In the genomic region with DNA sequence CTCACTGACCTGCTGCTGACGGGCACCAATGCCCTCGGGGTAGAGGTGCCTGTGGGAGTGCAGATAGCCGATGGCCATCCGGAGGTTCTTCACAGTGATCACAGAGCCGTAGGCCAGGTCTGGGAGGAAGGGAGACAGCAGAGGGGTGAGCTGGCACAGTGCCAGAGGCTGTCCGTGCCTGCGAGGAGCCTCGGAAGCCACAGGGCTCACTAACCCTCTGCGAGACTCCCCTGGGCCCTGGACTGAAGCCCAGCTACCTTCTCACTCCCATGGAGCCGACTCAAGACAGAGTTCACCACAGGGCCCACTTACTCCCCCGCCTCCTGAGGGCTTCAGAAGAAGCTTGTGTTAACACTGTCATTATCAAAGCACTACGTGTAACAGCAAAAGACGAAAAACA, we compare ENCODE assay signal across 22 cellular contexts. TPM values are rescaled to one million over a fixed set of nuclear protein-coding genes. Genes with fewer than 3 reads are reported as not detected.
DNase-seq lines count a peak whose midpoint lies in the region; ATAC-seq and TF ChIP-seq lines count a peak whose summit lies in the region.
"Had no signal": no experiment of that assay in that cellular context is flagged by ENCODE, and none has a peak within 500 bp of the region (broad histone marks: within the 10 kb centered on the region; RNA-seq: fewer than 3 reads in every experiment).

No MANE protein-coding gene starts in this region.

- TF ChIP-seq CTCF in natural killer cell (IDR thresholded peaks at IDR 0.05), result no peak
- no peak for TF ChIP-seq CTCF in RWPE1 (conservative IDR thresholded peaks at IDR 0.05; ENCODE audit: low read depth)

- no peaks in the 10 kb centered on the region for H3K4me1 Mint-ChIP-seq in natural killer cell treated with Interleukin-12 subunit alpha and Interleukin-12 subunit beta and Interleukin-15 and Interleukin-18, amount 100 ng/mL, for 72 hours (ENCODE audit: low read depth in 2 of 2)
- no peaks in the 10 kb centered on the region for H3K4me1 Mint-ChIP-seq in natural killer cell
- H3K4me1 Mint-ChIP-seq in stimulated activated effector memory CD8-positive, alpha-beta T cell treated with anti-CD3 and anti-CD28 coated beads, Interleukin-12 subunit alpha, Interleukin-12 subunit beta, amount 100 ng/mL, for 72 hours, result no peaks in the 10 kb centered on the region
- no peaks in the 10 kb centered on the region for H3K4me1 Mint-ChIP-seq in activated CD8-positive, alpha-beta memory T cell treated with anti-CD3 and anti-CD28 coated beads, Interleukin-2, amount 10 ng/mL, durations not matched to agents 7 days and 5 days
- H3K4me1 Mint-ChIP-seq: CD4-positive, alpha-beta memory T cell had no signal

- ATAC-seq in natural killer cell treated with Interleukin-12 subunit alpha and Interleukin-12 subunit beta and Interleukin-15 and Interleukin-18, amount 100 ng/mL, for 72 hours, result peak; percentile 4 to 12
- ATAC-seq in natural killer cell, result no peak
- ATAC-seq in stimulated activated effector memory CD8-positive, alpha-beta T cell treated with anti-CD3 and anti-CD28 coated beads, Interleukin-12 subunit alpha, Interleukin-12 subunit beta, amount 100 ng/mL, for 72 hours, result no peak
- ATAC-seq in activated CD8-positive, alpha-beta memory T cell treated with anti-CD3 and anti-CD28 coated beads, Interleukin-2, amount 10 ng/mL, durations not matched to agents 7 days and 5 days, result no peak

- intact Hi-C loops in natural killer cell (cut with micrococcal nuclease), result no loop called here

- H3K27ac ChIP-seq in RWPE1, result no peak overlapping the region
- H3K27ac ChIP-seq: BLaER1 treated with 17β-estradiol and CSF1 and Interleukin-3, amounts not matched to agents 10 nM and 100 nM had no signal

- H3K36me3 Mint-ChIP-seq in natural killer cell treated with Interleukin-12 subunit alpha and Interleukin-12 subunit beta and Interleukin-15 and Interleukin-18, amount 100 ng/mL, for 72 hours, result no peaks in the 10 kb centered on the region
- H3K36me3 Mint-ChIP-seq in natural killer cell, result no peaks in the 10 kb centered on the region
- H3K36me3 Mint-ChIP-seq in stimulated activated effector memory CD8-positive, alpha-beta T cell treated with anti-CD3 and anti-CD28 coated beads, Interleukin-12 subunit alpha, Interleukin-12 subunit beta, amount 100 ng/mL, for 72 hours, result peaks cover 7% of the 10 kb centered on the region
- no peaks in the 10 kb centered on the region for H3K36me3 Mint-ChIP-seq in activated CD8-positive, alpha-beta memory T cell treated with anti-CD3 and anti-CD28 coated beads, Interleukin-2, amount 10 ng/mL, durations not matched to agents 7 days and 5 days

- H3K27ac Mint-ChIP-seq in natural killer cell treated with Interleukin-12 subunit alpha and Interleukin-12 subunit beta and Interleukin-15 and Interleukin-18, amount 100 ng/mL, for 72 hours, result no peak overlapping the region
- H3K27ac Mint-ChIP-seq in natural killer cell, result no peak overlapping the region
- H3K27ac Mint-ChIP-seq in stimulated activated effector memory CD8-positive, alpha-beta T cell treated with anti-CD3 and anti-CD28 coated beads, Interleukin-12 subunit alpha, Interleukin-12 subunit beta, amount 100 ng/mL, for 72 hours, result peak overlapping the region; percentile 70
- no peak overlapping the region for H3K27ac Mint-ChIP-seq in activated CD8-positive, alpha-beta memory T cell treated with anti-CD3 and anti-CD28 coated beads, Interleukin-2, amount 10 ng/mL, durations not matched to agents 7 days and 5 days
- H3K27ac Mint-ChIP-seq: CD4-positive, alpha-beta memory T cell; IgD-negative memory B cell had no signal

- H3K4me3 Mint-ChIP-seq in natural killer cell treated with Interleukin-12 subunit alpha and Interleukin-12 subunit beta and Interleukin-15 and Interleukin-18, amount 100 ng/mL, for 72 hours, result no peak overlapping the region
- H3K4me3 Mint-ChIP-seq in natural killer cell, result no peak overlapping the region
- H3K4me3 Mint-ChIP-seq in stimulated activated effector memory CD8-positive, alpha-beta T cell treated with anti-CD3 and anti-CD28 coated beads, Interleukin-12 subunit alpha, Interleukin-12 subunit beta, amount 100 ng/mL, for 72 hours, result no peak overlapping the region
- no peak overlapping the region for H3K4me3 Mint-ChIP-seq in activated CD8-positive, alpha-beta memory T cell treated with anti-CD3 and anti-CD28 coated beads, Interleukin-2, amount 10 ng/mL, durations not matched to agents 7 days and 5 days
- H3K4me3 Mint-ChIP-seq: CD4-positive, alpha-beta memory T cell; IgD-negative memory B cell had no signal

- H3K27me3 Mint-ChIP-seq in natural killer cell treated with Interleukin-12 subunit alpha and Interleukin-12 subunit beta and Interleukin-15 and Interleukin-18, amount 100 ng/mL, for 72 hours, result no peaks in the 10 kb centered on the region
- no peaks in the 10 kb centered on the region for H3K27me3 Mint-ChIP-seq in natural killer cell (ENCODE audit: low read depth in 2 of 2)
- H3K27me3 Mint-ChIP-seq in activated CD8-positive, alpha-beta memory T cell treated with anti-CD3 and anti-CD28 coated beads, Interleukin-2, amount 10 ng/mL, durations not matched to agents 7 days and 5 days, result no peaks in the 10 kb centered on the region
- H3K27me3 Mint-ChIP-seq: CD4-positive, alpha-beta memory T cell; IgD-negative memory B cell had no signal

- CTCF ChIA-PET in RWPE1 (lab: Yijun Ruan, JAX), result interaction anchor here (0.6 to 0.8 kb wide), 2 partner anchors 145 to 162 kb away, joined by 3 read pairs; no protein-coding TSS in a partner anchor
- CTCF ChIA-PET in activated CD8-positive, alpha-beta memory T cell treated with anti-CD3 and anti-CD28 coated beads, Interleukin-2, amount 10 ng/mL, durations not matched to agents 7 days and 5 days (lab: Charles Lee), result interaction anchor here (2.0 kb wide), 1 partner anchor 20 kb away, joined by 7 read pairs; no protein-coding TSS in a partner anchor

- DNase-seq in natural killer cell treated with Interleukin-12 subunit alpha and Interleukin-12 subunit beta and Interleukin-15 and Interleukin-18, amount 100 ng/mL, for 72 hours (ENCODE audit: low spot score), result no peak
- DNase-seq in natural killer cell, result no peak
- DNase-seq in kidney glomerular epithelial cell (lab: John Stamatoyannopoulos, UW), result peak; percentile 41
- no peak for DNase-seq in stimulated activated effector memory CD8-positive, alpha-beta T cell treated with anti-CD3 and anti-CD28 coated beads, Interleukin-12 subunit alpha, Interleukin-12 subunit beta, amount 100 ng/mL, for 72 hours (ENCODE audit: low spot score in 2 of 2)
- no peak for DNase-seq in stimulated activated naive CD4-positive, alpha-beta T cell (lab: John Stamatoyannopoulos, UW)
- DNase-seq in RWPE1 (ENCODE audit: low spot score), result no peak
- no peak for DNase-seq in activated CD8-positive, alpha-beta memory T cell treated with anti-CD3 and anti-CD28 coated beads, Interleukin-2, amount 10 ng/mL, durations not matched to agents 7 days and 5 days
- DNase-seq: CD4-positive, alpha-beta memory T cell; COR-L47; HCEC 1CT; Karpas-422; NCI-H1092; NCI-H1436; NCI-H187; NCI-H2081 treated with DMSO at 0.1 percent for 48 hours; NCI-H2171; NCI-H524; NCI-H748 treated with DMSO at 0.1 percent for 48 hours; RPMI8226; SHP77 had no signal

- no peaks in the 10 kb centered on the region for H3K9me3 Mint-ChIP-seq in natural killer cell treated with Interleukin-12 subunit alpha and Interleukin-12 subunit beta and Interleukin-15 and Interleukin-18, amount 100 ng/mL, for 72 hours
- no peaks in the 10 kb centered on the region for H3K9me3 Mint-ChIP-seq in natural killer cell
- H3K9me3 Mint-ChIP-seq in stimulated activated effector memory CD8-positive, alpha-beta T cell treated with anti-CD3 and anti-CD28 coated beads, Interleukin-12 subunit alpha, Interleukin-12 subunit beta, amount 100 ng/mL, for 72 hours, result no peaks in the 10 kb centered on the region
- H3K9me3 Mint-ChIP-seq in activated CD8-positive, alpha-beta memory T cell treated with anti-CD3 and anti-CD28 coated beads, Interleukin-2, amount 10 ng/mL, durations not matched to agents 7 days and 5 days (ENCODE audit: low read depth), result no peaks in the 10 kb centered on the region
- H3K9me3 Mint-ChIP-seq: CD4-positive, alpha-beta memory T cell; IgD-negative memory B cell had no signal

- POLR2A ChIA-PET in RWPE1 (lab: Yijun Ruan, JAX; ENCODE audit: low non-redundant PET), result no interaction called here

RNA-seq across cellular contexts. Expression of gene POMT2, which starts 24.5 kb away (rescaled TPM):
- total RNA-seq in natural killer cell treated with Interleukin-12 subunit alpha and Interleukin-12 subunit beta and Interleukin-15 and Interleukin-18, amount 100 ng/mL, for 72 hours, result 10 to 100 TPM; 16.1 to 33.1 TPM
- total RNA-seq in natural killer cell, result 10 to 100 TPM in 1 of 3 donors, 1 to 10 TPM in 2; 6.7 to 10.9 (median 8.6) TPM
- total RNA-seq in activated CD8-positive, alpha-beta memory T cell treated with anti-CD3 and anti-CD28 coated beads, Interleukin-2, amount 10 ng/mL, durations not matched to agents 7 days and 5 days, result 10 to 100 TPM; 14.3 to 16.2 TPM

RNA-seq across cellular contexts. Expression of gene GSTZ1, which starts 24.7 kb away (rescaled TPM):
- total RNA-seq in natural killer cell treated with Interleukin-12 subunit alpha and Interleukin-12 subunit beta and Interleukin-15 and Interleukin-18, amount 100 ng/mL, for 72 hours, result 10 to 100 TPM in 1 of 2 donors, 1 to 10 TPM in 1; 6.5 to 11.6 TPM
- total RNA-seq in natural killer cell, result 1 to 10 TPM; 3.0 to 5.6 (median 5.2) TPM
- 10 to 100 TPM; 16.0 to 16.3 TPM for total RNA-seq in activated CD8-positive, alpha-beta memory T cell treated with anti-CD3 and anti-CD28 coated beads, Interleukin-2, amount 10 ng/mL, durations not matched to agents 7 days and 5 days

RNA-seq across cellular contexts. Expression of gene NGB, which starts 25.1 kb away (rescaled TPM):
- total RNA-seq in natural killer cell treated with Interleukin-12 subunit alpha and Interleukin-12 subunit beta and Interleukin-15 and Interleukin-18, amount 100 ng/mL, for 72 hours, result not detected
- not detected for total RNA-seq in natural killer cell
- total RNA-seq in activated CD8-positive, alpha-beta memory T cell treated with anti-CD3 and anti-CD28 coated beads, Interleukin-2, amount 10 ng/mL, durations not matched to agents 7 days and 5 days, result not detected
- total RNA-seq: CD4-positive, alpha-beta memory T cell had no signal

Comparison
In these comparisons a context has a peak if more than half of its experiments do, and no peak if none do; other contexts are left out.
1. ATAC-seq: peak in natural killer cell treated with Interleukin-12 subunit alpha and Interleukin-12 subunit beta and Interleukin-15 and Interleukin-18, amount 100 ng/mL, for 72 hours (2 of 2); none in natural killer cell (0 of 3), stimulated activated effector memory CD8-positive, alpha-beta T cell treated with anti-CD3 and anti-CD28 coated beads, Interleukin-12 subunit alpha, Interleukin-12 subunit beta, amount 100 ng/mL, for 72 hours (single experiment) and activated CD8-positive, alpha-beta memory T cell treated with anti-CD3 and anti-CD28 coated beads, Interleukin-2, amount 10 ng/mL, durations not matched to agents 7 days and 5 days (single experiment).